26 cellular contexts compared by ENCODE assay signal in the genomic region with DNA sequence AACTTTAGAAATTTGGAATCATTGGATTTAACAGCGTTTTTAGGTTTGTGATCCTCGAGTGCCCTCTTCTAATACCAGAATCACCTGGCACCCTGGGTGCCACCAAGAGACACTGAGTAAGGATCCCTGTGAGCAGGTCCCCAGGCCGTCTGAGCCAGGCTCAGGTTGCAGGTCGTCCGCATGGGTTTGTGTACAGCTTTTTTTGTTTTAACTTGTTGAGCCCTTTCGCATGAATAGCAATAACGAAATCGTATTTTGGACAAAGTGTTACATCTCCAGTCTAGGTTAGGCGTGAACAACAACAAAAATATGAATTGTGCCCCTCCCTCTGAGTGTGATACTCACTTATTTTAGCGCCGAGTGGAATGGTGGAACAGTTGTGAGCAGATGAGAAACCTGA.
"Had no signal": no experiment of that assay in that cellular context is flagged by ENCODE, and none has a peak within 500 bp of the region (broad histone marks: within the 10 kb centered on the region; RNA-seq: fewer than 3 reads in every experiment).

No MANE protein-coding gene starts in this region.

- H3K27ac ChIP-seq: breast epithelium, SK-N-MC had no signal

- H3K9me3 Mint-ChIP-seq: activated B cell treated with CpG ODN at 0.5 μM for 24 hours; activated CD4-positive, alpha-beta memory T cell treated with anti-CD3 and anti-CD28 coated beads, Interleukin-2, amount 10 ng/mL, durations not matched to agents 7 days and 5 days; activated naive CD4-positive, alpha-beta T cell treated with anti-CD3 and anti-CD28 coated beads, Interleukin-2, amount 50 U/mL, for 24 hours; T-cell had no signal

- H3K27ac Mint-ChIP-seq: activated B cell treated with CpG ODN at 0.5 μM for 24 hours; activated CD4-positive, alpha-beta memory T cell treated with anti-CD3 and anti-CD28 coated beads, Interleukin-2, amount 10 ng/mL, durations not matched to agents 7 days and 5 days; activated naive CD4-positive, alpha-beta T cell treated with anti-CD3 and anti-CD28 coated beads, Interleukin-2, amount 50 U/mL, for 24 hours; T-cell had no signal

- H3K9me3 ChIP-seq: breast epithelium had no signal

- H3K36me3 ChIP-seq: breast epithelium had no signal

- H3K27me3 Mint-ChIP-seq: activated B cell treated with CpG ODN at 0.5 μM for 24 hours; activated CD4-positive, alpha-beta memory T cell treated with anti-CD3 and anti-CD28 coated beads, Interleukin-2, amount 10 ng/mL, durations not matched to agents 7 days and 5 days; activated naive CD4-positive, alpha-beta T cell treated with anti-CD3 and anti-CD28 coated beads, Interleukin-2, amount 50 U/mL, for 24 hours; T-cell had no signal

- H3K36me3 Mint-ChIP-seq: activated naive CD4-positive, alpha-beta T cell treated with anti-CD3 and anti-CD28 coated beads, Interleukin-2, amount 50 U/mL, for 24 hours had no signal

- H3K4me3 ChIP-seq: breast epithelium, SK-N-MC had no signal

- H3K4me3 Mint-ChIP-seq: activated B cell treated with CpG ODN at 0.5 μM for 24 hours; activated CD4-positive, alpha-beta memory T cell treated with anti-CD3 and anti-CD28 coated beads, Interleukin-2, amount 10 ng/mL, durations not matched to agents 7 days and 5 days; activated naive CD4-positive, alpha-beta T cell treated with anti-CD3 and anti-CD28 coated beads, Interleukin-2, amount 50 U/mL, for 24 hours; T-cell had no signal

- DNase-seq: activated B cell treated with CpG ODN at 0.5 μM for 24 hours; activated CD4-positive, alpha-beta memory T cell treated with anti-CD3 and anti-CD28 coated beads, Interleukin-2, amount 10 ng/mL, durations not matched to agents 7 days and 5 days; activated CD4-positive, alpha-beta T cell treated with anti-CD3 and anti-CD28 coated beads, Interleukin-2, amount 50 U/mL, for 1 hour; activated CD8-positive, alpha-beta memory T cell treated with anti-CD3 and anti-CD28 coated beads, Interleukin-2, amount 50 U/mL, for 4 hours; activated effector memory CD4-positive, alpha-beta T cell treated with Interleukin-2 at 50 U/mL for 16 hours; activated naive CD4-positive, alpha-beta T cell; activated T-cell treated with anti-CD3 and anti-CD28 coated beads, Interleukin-2, amount 50 U/mL, for 1 hour; aorta; caudate nucleus; KG1; MV-4-11; NCI-H1092 treated with DMSO at 0.1 percent for 48 hours; NCI-H1417 treated with DMSO at 0.1 percent for 48 hours; NCI-H1694; NCI-H2029; NCI-H345; NCI-H510A; NCI-H526 treated with DMSO at 0.1 percent for 48 hours; OCI-M1; RPMI8226; T-cell had no signal

- H3K27me3 ChIP-seq: breast epithelium had no signal

- H3K4me1 ChIP-seq: breast epithelium had no signal

- ATAC-seq: Panc1, Right ventricle myocardium inferior, T-cell had no signal
